ENCODE assay signal across 16 cellular contexts in the genomic region with DNA sequence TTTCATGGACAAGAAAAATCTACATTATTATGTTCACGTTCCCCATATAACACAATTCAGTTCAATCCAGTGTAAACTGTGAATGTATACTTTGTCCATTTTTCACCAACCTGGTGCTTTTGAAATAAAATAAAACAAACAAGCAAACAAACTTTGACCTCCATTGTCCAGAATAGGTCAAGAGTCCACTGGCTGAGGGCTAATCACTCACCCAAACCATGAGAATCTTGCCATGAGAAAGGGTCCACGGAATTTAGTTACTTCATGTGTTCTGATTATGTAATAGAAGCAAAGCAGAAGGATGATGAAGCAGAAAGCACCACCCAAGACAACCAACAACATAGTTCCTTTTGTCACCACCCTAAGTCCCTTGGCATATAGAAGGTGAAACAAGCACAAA.
"Had no signal": no experiment of that assay in that cellular context is flagged by ENCODE, and none has a peak within 500 bp of the region (broad histone marks: within the 10 kb centered on the region; RNA-seq: fewer than 3 reads in every experiment).

No MANE protein-coding gene starts in this region.

- H3K27me3 Mint-ChIP-seq: activated naive CD8-positive, alpha-beta T cell treated with anti-CD3 and anti-CD28 coated beads, Interleukin-2, amount 10 ng/mL, durations not matched to agents 7 days and 5 days; memory B cell; stimulated activated naive CD8-positive, alpha-beta T cell treated with anti-CD3 and anti-CD28 coated beads, Interleukin-15, amount 100 ng/mL, for 72 hours had no signal

- H3K27me3 ChIP-seq: esophagus muscularis mucosa, ovary, testis had no signal

- H3K4me1 Mint-ChIP-seq: nephron progenitor cell had no signal

- ATAC-seq: left cardiac atrium; stimulated activated naive CD8-positive, alpha-beta T cell treated with anti-CD3 and anti-CD28 coated beads, Interleukin-15, amount 100 ng/mL, for 72 hours had no signal

- H3K27ac ChIP-seq: esophagus muscularis mucosa, ovary, testis had no signal

- H3K27ac Mint-ChIP-seq: activated naive CD8-positive, alpha-beta T cell treated with anti-CD3 and anti-CD28 coated beads, Interleukin-2, amount 10 ng/mL, durations not matched to agents 7 days and 5 days; memory B cell; nephron progenitor cell; stimulated activated naive CD8-positive, alpha-beta T cell treated with anti-CD3 and anti-CD28 coated beads, Interleukin-15, amount 100 ng/mL, for 72 hours had no signal

- DNase-seq: activated CD4-positive, CD25-positive, alpha-beta regulatory T cell; activated gamma-delta T cell; activated naive CD8-positive, alpha-beta T cell treated with anti-CD3 and anti-CD28 coated beads, Interleukin-2, amount 10 ng/mL, durations not matched to agents 7 days and 5 days; activated T-cell treated with anti-CD3 and anti-CD28 coated beads, Interleukin-2, amount 50 U/mL, for 1 hour; anterior cingulate cortex; cerebellar nuclear complex; glutamatergic neuron; left cardiac atrium; nephron progenitor cell; ovary; stimulated activated CD4-positive, alpha-beta T cell treated with anti-CD3 and anti-CD28 coated beads, Interleukin-4, amount 100 ng/mL, for 24 hours; stimulated activated naive CD8-positive, alpha-beta T cell treated with anti-CD3 and anti-CD28 coated beads, Interleukin-15, amount 100 ng/mL, for 72 hours; T-helper 1 cell; testis had no signal

- H3K4me3 Mint-ChIP-seq: activated naive CD8-positive, alpha-beta T cell treated with anti-CD3 and anti-CD28 coated beads, Interleukin-2, amount 10 ng/mL, durations not matched to agents 7 days and 5 days; memory B cell; nephron progenitor cell; stimulated activated naive CD8-positive, alpha-beta T cell treated with anti-CD3 and anti-CD28 coated beads, Interleukin-15, amount 100 ng/mL, for 72 hours had no signal

- H3K9me3 ChIP-seq: esophagus muscularis mucosa, ovary, testis had no signal

- H3K4me1 ChIP-seq: testis had no signal

- H3K36me3 ChIP-seq: ovary had no signal

- H3K4me3 ChIP-seq: esophagus muscularis mucosa, ovary, testis had no signal

- H3K9me3 Mint-ChIP-seq: activated naive CD8-positive, alpha-beta T cell treated with anti-CD3 and anti-CD28 coated beads, Interleukin-2, amount 10 ng/mL, durations not matched to agents 7 days and 5 days; memory B cell; nephron progenitor cell; stimulated activated naive CD8-positive, alpha-beta T cell treated with anti-CD3 and anti-CD28 coated beads, Interleukin-15, amount 100 ng/mL, for 72 hours had no signal
